Comparison of ENCODE assay signal across 1 cellular context in the genomic region with DNA sequence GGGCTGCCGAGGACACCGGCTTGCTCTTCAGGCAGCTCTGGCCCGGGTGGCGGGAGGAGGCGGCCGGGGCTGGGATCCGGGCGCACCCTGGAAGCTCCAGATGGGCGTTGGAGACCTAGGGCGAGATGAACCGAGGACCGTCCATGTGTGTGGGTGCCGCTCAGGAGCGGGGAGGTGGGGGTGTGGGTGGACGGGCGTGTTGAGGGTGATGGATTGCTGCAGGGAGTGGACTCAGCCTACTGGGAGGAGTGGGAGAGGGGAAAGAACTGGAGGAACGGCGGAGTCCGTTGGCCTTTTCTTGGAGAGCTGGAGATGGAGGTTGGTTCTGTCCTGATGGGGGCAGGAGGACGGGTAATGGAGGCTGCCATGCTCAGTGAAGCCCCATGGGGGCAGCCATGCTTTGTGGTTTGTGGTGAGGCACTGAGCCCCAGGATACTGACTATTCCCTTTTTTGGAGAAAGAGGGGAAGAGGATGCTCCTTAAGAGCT.
TF ChIP-seq lines count a peak whose summit lies in the region.

No MANE protein-coding gene starts in this region.

TF ChIP-seq in H1, 55 proteins besides CTCF, POLR2A, EP300 and RAD21:
- TF ChIP-seq ASH2L (IDR thresholded peaks at IDR 0.05; ENCODE audit: low read length), result no peak
- no peak for TF ChIP-seq POU5F1 (IDR thresholded peaks at IDR 0.05; ENCODE audit: low read depth, low read length)
- TF ChIP-seq EGR1 (IDR thresholded peaks at IDR 0.05; ENCODE audit: borderline replicate concordance, low read depth, low read length), result no peak
- TF ChIP-seq SRF (IDR thresholded peaks at IDR 0.05; ENCODE audit: low read depth, low read length), result peak; percentile 70; the same call in 1 of the 2 replicates
- TF ChIP-seq CBX5 (IDR thresholded peaks at IDR 0.05; ENCODE audit: low read depth, low read length), result no peak
- no peak for TF ChIP-seq NRF1 (IDR thresholded peaks at IDR 0.05; ENCODE audit: low read depth, low read length)
- TF ChIP-seq SP4 (IDR thresholded peaks at IDR 0.05; ENCODE audit: low read length), result no peak
- 0 out of 2 replicates have a peak, but pooled peaks have one; percentile 40 for TF ChIP-seq MAX (IDR thresholded peaks at IDR 0.05)
- no peak for TF ChIP-seq KDM4A (IDR thresholded peaks at IDR 0.05; ENCODE audit: low read depth, low read length, severe bottlenecking)
- 0 out of 2 replicates have a peak, but pooled peaks have one; percentile 75 for TF ChIP-seq YY1 (IDR thresholded peaks at IDR 0.05; ENCODE audit: low read depth, low read length)
- TF ChIP-seq RXRA (IDR thresholded peaks at IDR 0.05; ENCODE audit: insufficient read depth, low read depth, low read length), result no peak
- TF ChIP-seq SIN3A (conservative IDR thresholded peaks at IDR 0.05 in 1 of 2, IDR thresholded peaks at IDR 0.05 in 1 of 2; ENCODE audit: low read depth in 1 of 2, low read length in 2 of 2), result no peak
- TF ChIP-seq GABPA (IDR thresholded peaks at IDR 0.05; ENCODE audit: borderline replicate concordance, insufficient read depth, low read length), result no peak
- TF ChIP-seq CREB1 (IDR thresholded peaks at IDR 0.05), result no peak
- TF ChIP-seq ZNF274 (IDR thresholded peaks at IDR 0.05; ENCODE audit: borderline replicate concordance, extremely low read depth, low read length), result no peak
- TF ChIP-seq TBP (IDR thresholded peaks at IDR 0.05; ENCODE audit: low read depth, low read length), result no peak
- TF ChIP-seq RNF2 (IDR thresholded peaks at IDR 0.05; ENCODE audit: borderline replicate concordance, low read depth, low read length, missing control alignments, poor library complexity, severe bottlenecking), result no peak
- no peak for TF ChIP-seq SAP30 (IDR thresholded peaks at IDR 0.05; ENCODE audit: insufficient read depth, insufficient replicate concordance, low read length)
- no peak for TF ChIP-seq CHD1 (IDR thresholded peaks at IDR 0.05; ENCODE audit: low read depth, low read length)
- no peak for TF ChIP-seq TAF1 (IDR thresholded peaks at IDR 0.05; ENCODE audit: low read depth, low read length)
- TF ChIP-seq PHF8 (conservative IDR thresholded peaks at IDR 0.05; ENCODE audit: low read depth, low read length), result no peak
